Comparison of ENCODE assay signal across 15 cellular contexts in genomic region chr1:86948212-86948611, GRCh38. TPM values are rescaled to one million over a fixed set of nuclear protein-coding genes. Genes with fewer than 3 reads are reported as not detected.
DNase-seq lines count a peak whose midpoint lies in the region; ATAC-seq and TF ChIP-seq lines count a peak whose summit lies in the region.
"Had no signal": no experiment of that assay in that cellular context is flagged by ENCODE, and none has a peak within 500 bp of the region (broad histone marks: within the 10 kb centered on the region; RNA-seq: fewer than 3 reads in every experiment).

No MANE protein-coding gene starts in this region.

- H3K4me3 ChIP-seq in fibroblast of pulmonary artery (replicated peaks; ENCODE audit: low read depth, low read length) (no peak overlapping the region), testis (no peak overlapping the region)

- TF ChIP-seq POLR2A in testis (IDR thresholded peaks at IDR 0.05): no peak

- no peaks in the 10 kb centered on the region for H3K9me3 ChIP-seq in testis

- no peaks in the 10 kb centered on the region for H3K4me1 ChIP-seq in testis

- H3K36me3 ChIP-seq in testis (ENCODE audit: low read depth, missing control alignments): no peaks in the 10 kb centered on the region

- DNase-seq in NCI-H446 treated with DMSO at 0.1 percent for 48 hours (lab: John Stamatoyannopoulos, UW) (peak; percentile 78), fibroblast of pulmonary artery (ENCODE audit: low read depth) (peak; percentile 30), iris pigment epithelial cell (ENCODE audit: low read depth) (peak; percentile 38), testis (peak; percentile 46), NCI-H2081 treated with DMSO at 0.1 percent for 48 hours (lab: John Stamatoyannopoulos, UW) (no peak)
- DNase-seq in effector CD8-positive, alpha-beta T cell (lab: John Stamatoyannopoulos, UW): no peak
- DNase-seq: ACHN; CD8-positive, alpha-beta memory T cell; GF-D8; NCI-H146; NCI-H2107; NCI-H345 had no signal

- ATAC-seq in HG02885 (IDR thresholded peaks at IDR 0.05; ENCODE audit: poor library complexity, unreplicated experiment): no peak
- ATAC-seq: HCT116, Panc1 had no signal

- intact Hi-C loops in testis (cut with DNase I; ENCODE audit: low total_unique reads): no loop called here

- 53 to 59% methylated on average over 5 of the region's 5 CpGs for WGBS in testis, 2 donors

- no peaks in the 10 kb centered on the region for H3K27me3 ChIP-seq in testis

- H3K27ac ChIP-seq in testis: no peak overlapping the region

- TF ChIP-seq CTCF in fibroblast of pulmonary artery (IDR thresholded peaks at IDR 0.05; ENCODE audit: low read length, missing control alignments): no peak
- TF ChIP-seq CTCF in testis (IDR thresholded peaks at IDR 0.05): no peak

RNA-seq across cellular contexts. Expression of gene HS2ST1, which starts 33.8 kb away (rescaled TPM):
- 10 to 100 TPM; 12.8 to 22.4 TPM for total RNA-seq in testis
- 21.1 TPM for polyA plus RNA-seq in testis (ENCODE audit: insufficient read depth, low read depth, low replicate concordance)

RNA-seq across cellular contexts. Expression of gene SELENOF, which starts 34.3 kb away (rescaled TPM):
- total RNA-seq in testis: 100 to 1,000 TPM; 106 to 115 TPM
- 218 TPM for polyA plus RNA-seq in testis (ENCODE audit: insufficient read depth, low read depth, low replicate concordance)

Comparison
In these comparisons a context has a peak if more than half of its experiments do, and no peak if none do; other contexts are left out.
1. DNase-seq: peak in NCI-H446 treated with DMSO at 0.1 percent for 48 hours (single experiment), fibroblast of pulmonary artery (single experiment), iris pigment epithelial cell (single experiment) and testis (single experiment); none in NCI-H2081 treated with DMSO at 0.1 percent for 48 hours (single experiment) and effector CD8-positive, alpha-beta T cell (single experiment).